In genomic region chr17:21252875-21253645, GRCh38 we compare ENCODE assay signal across 8 cellular contexts. TPM values are rescaled to one million over a fixed set of nuclear protein-coding genes. Genes with fewer than 3 reads are reported as not detected.
A peak's percentile ranks its signal among the peaks of the same experiment; 100 is the strongest.
DNase-seq lines count a peak whose midpoint lies in the region; ATAC-seq and TF ChIP-seq lines count a peak whose summit lies in the region.

A gene with protein sequence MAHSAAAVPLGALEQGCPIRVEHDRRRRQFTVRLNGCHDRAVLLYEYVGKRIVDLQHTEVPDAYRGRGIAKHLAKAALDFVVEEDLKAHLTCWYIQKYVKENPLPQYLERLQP (minus strand): TSS chr17:21253410. CDS start chr17:21253264, 146 bp downstream.

- no peaks in the 10 kb centered on the region for H3K9me2 ChIP-seq in PC-9 (ENCODE audit: insufficient read depth)

- H3K9me3 ChIP-seq in PC-9 (ENCODE audit: insufficient read depth, low read depth) (no peaks in the 10 kb centered on the region), esophagus muscularis mucosa (no peaks in the 10 kb centered on the region), muscle layer of duodenum (ENCODE audit: control insufficient read depth in 1 of 2, low read length in 2 of 2) (no peaks in the 10 kb centered on the region)

- no peaks in the 10 kb centered on the region for H3K9me3 Mint-ChIP-seq in activated T-cell treated with anti-CD3 and anti-CD28 coated beads, Interleukin-2, amount 50 U/mL, for 24 hours

- H3K36me3 Mint-ChIP-seq in activated T-cell treated with anti-CD3 and anti-CD28 coated beads, Interleukin-2, amount 50 U/mL, for 24 hours (ENCODE audit: low read depth), result no peaks in the 10 kb centered on the region

- DNase-seq in BJ (ENCODE audit: low read depth), result peak; percentile 22
- DNase-seq in PC-9, result peak; percentile 58 to 66
- peak; percentile 80 for DNase-seq in activated T-cell treated with anti-CD3 and anti-CD28 coated beads, Interleukin-2, amount 50 U/mL, for 24 hours
- peak; percentile 98 for DNase-seq in esophagus muscularis mucosa (ENCODE audit: extremely low spot score)
- peak; percentile 53 to 61 for DNase-seq in stimulated activated CD8-positive, alpha-beta memory T cell treated with anti-CD3 and anti-CD28 coated beads, Interleukin-7, amount 100 ng/mL, for 1 hour (ENCODE audit: low read depth in 2 of 2)

- H3K36me3 ChIP-seq in BJ (ENCODE audit: control insufficient read depth, insufficient read depth, low read length), result peaks cover 2% of the 10 kb centered on the region; the same call in 1 of the 2 replicates
- no peaks in the 10 kb centered on the region for H3K36me3 ChIP-seq in PC-9 (ENCODE audit: low read depth)
- no peaks in the 10 kb centered on the region for H3K36me3 ChIP-seq in esophagus muscularis mucosa
- H3K36me3 ChIP-seq in muscle layer of duodenum (ENCODE audit: control insufficient read depth in 1 of 2, insufficient read depth in 2 of 2, low read length in 2 of 2), result no peaks in the 10 kb centered on the region

- no peaks in the 10 kb centered on the region for H3K27me3 Mint-ChIP-seq in activated T-cell treated with anti-CD3 and anti-CD28 coated beads, Interleukin-2, amount 50 U/mL, for 24 hours

- H3K4me1 ChIP-seq in PC-9 (replicated peaks; ENCODE audit: insufficient read depth) (peaks cover 20% of the 10 kb centered on the region), esophagus muscularis mucosa (peaks cover 41 to 51% (median 44%) of the 10 kb centered on the region in 4 donors), muscle layer of duodenum (ENCODE audit: control insufficient read depth in 1 of 2, insufficient read depth in 2 of 2, low read length in 2 of 2) (peaks cover 5 to 19% of the 10 kb centered on the region in 2 donors)

- CTCF ChIA-PET in BJ (lab: Yijun Ruan, JAX), result interaction anchor here (0.7 to 2.0 kb wide), 3 partner anchors 26 to 124 kb away, joined by 3 to 8 read pairs (median 4); no protein-coding TSS in a partner anchor
- CTCF ChIA-PET in PC-9 (lab: Charles Lee), result interaction anchor here (0.6 to 0.7 kb wide), 3 partner anchors 24 to 344 kb away, joined by 3 to 14 read pairs (median 9); no protein-coding TSS in a partner anchor

- no peaks in the 10 kb centered on the region for H4K20me1 ChIP-seq in PC-9 (ENCODE audit: insufficient read depth)

- peak within 1 kb of the TSS; percentile 73 for H2AFZ ChIP-seq in PC-9

- H3K4me1 Mint-ChIP-seq in activated T-cell treated with anti-CD3 and anti-CD28 coated beads, Interleukin-2, amount 50 U/mL, for 24 hours (ENCODE audit: low read depth), result peaks cover 20% of the 10 kb centered on the region

- TF ChIP-seq POLR2A in esophagus muscularis mucosa (IDR thresholded peaks at IDR 0.05; ENCODE audit: low read depth), result no peak

- intact Hi-C loops in PC-9 (cut with micrococcal nuclease; ENCODE audit: unreplicated experiment) (loop anchor here (5.0 kb wide), 1 partner anchor 34 kb away; no protein-coding TSS in a partner anchor), esophagus muscularis mucosa (cut with DNase I) (loop anchor here (2.0 to 10.0 kb wide), 4 partner anchors 26 to 218 kb away; partner anchors contain the start of gene DHRS7B)

- H3K27ac ChIP-seq in PC-9 (no peak within 1 kb of the TSS), esophagus muscularis mucosa (replicated peaks in 1 of 4) (peak within 1 kb of the TSS; percentile 64 to 79 (median 77)), muscle layer of duodenum (ENCODE audit: low read length) (no peak within 1 kb of the TSS)

- POLR2A ChIA-PET in BJ (lab: Charles Lee), result interaction anchor here (0.6 kb wide), 2 partner anchors 33 to 43 kb away, joined by 4 read pairs; no protein-coding TSS in a partner anchor
- POLR2A ChIA-PET in PC-9 (lab: Charles Lee; ENCODE audit: unreplicated experiment), result no interaction called here

- no peak for TF ChIP-seq EP300 in esophagus muscularis mucosa (IDR thresholded peaks at IDR 0.05)

- H3K4me3 ChIP-seq in BJ (ENCODE audit: low read depth, low read length) (peak within 1 kb of the TSS; percentile 76), PC-9 (peak within 1 kb of the TSS; percentile 78), esophagus muscularis mucosa (peak within 1 kb of the TSS; percentile 63 to 90 (median 75)), muscle layer of duodenum (ENCODE audit: low read depth in 1 of 2, low read length in 2 of 2) (peak within 1 kb of the TSS; percentile 74 to 81)

- no peaks in the 10 kb centered on the region for H3K79me2 ChIP-seq in PC-9 (ENCODE audit: low read depth)

- peak within 1 kb of the TSS; percentile 72 for H3K27ac Mint-ChIP-seq in activated T-cell treated with anti-CD3 and anti-CD28 coated beads, Interleukin-2, amount 50 U/mL, for 24 hours

- ATAC-seq in GM19351 (IDR thresholded peaks at IDR 0.05; ENCODE audit: unreplicated experiment), result peak; percentile 82
- ATAC-seq in HG03521 (IDR thresholded peaks at IDR 0.05; ENCODE audit: unreplicated experiment), result peak; percentile 56

- H3K4me2 ChIP-seq in PC-9, result peak within 1 kb of the TSS; percentile 87

- 0% methylated on average over 17 of the region's 113 CpGs for WGBS in esophagus muscularis mucosa

- H3K4me3 Mint-ChIP-seq in activated T-cell treated with anti-CD3 and anti-CD28 coated beads, Interleukin-2, amount 50 U/mL, for 24 hours, result peak within 1 kb of the TSS; percentile 82

- H3K27me3 ChIP-seq in BJ (ENCODE audit: control insufficient read depth, insufficient read depth, low read length) (no peaks in the 10 kb centered on the region), PC-9 (ENCODE audit: insufficient read depth, low read depth) (0 out of 2 replicates have a peak, but pooled peaks cover 4% of the 10 kb centered on the region), esophagus muscularis mucosa (no peaks in the 10 kb centered on the region), muscle layer of duodenum (ENCODE audit: low read depth, low read length) (no peaks in the 10 kb centered on the region)

- TF ChIP-seq CTCF in BJ (IDR thresholded peaks at IDR 0.05; ENCODE audit: insufficient read depth, low read depth, low read length) (no peak), PC-9 (conservative IDR thresholded peaks at IDR 0.05) (no peak), esophagus muscularis mucosa (IDR thresholded peaks at IDR 0.05) (peak in 1 of 3 experiments; percentile 8)

- H3F3A ChIP-seq in PC-9 (ENCODE audit: insufficient read depth, low read depth), result peaks cover 15% of the 10 kb centered on the region; the same call in 1 of the 2 replicates

- no TSS peak for BruUV-seq in PC-9 (replicated peaks; lab: Mats Ljungman, UMichigan)

RNA-seq across cellular contexts. Expression of the gene that starts here (rescaled TPM):
- polyA plus RNA-seq in BJ (2011; rRNA removed), result 7.9 and 13.3 TPM in 2 replicates
- polyA minus RNA-seq in BJ (2011; rRNA and poly(A)+ RNA removed), result 9.0 and 9.1 TPM in 2 replicates
- 5.3 and 5.4 TPM in 2 replicates for total RNA-seq in PC-9 (2021)
- 10 to 100 TPM; 12.3 to 26.2 (median 18.1) TPM for total RNA-seq in esophagus muscularis mucosa

Comparison
In these comparisons a context has a peak if more than half of its experiments do, and no peak if none do; other contexts are left out.
1. DNase-seq: peak in every context shown above with its lines; median percentile 98 in esophagus muscularis mucosa; 80 in activated T-cell treated with anti-CD3 and anti-CD28 coated beads, Interleukin-2, amount 50 U/mL, for 24 hours; 62 in PC-9; 57 in stimulated activated CD8-positive, alpha-beta memory T cell treated with anti-CD3 and anti-CD28 coated beads, Interleukin-7, amount 100 ng/mL, for 1 hour; 22 in BJ.
2. H3K27ac ChIP-seq: peak in esophagus muscularis mucosa (4 of 4); none in PC-9 (single experiment) and muscle layer of duodenum (single experiment).
3. Peak in every context shown above with its lines, with median percentiles within 50 percentile points of each other: H3K4me3 ChIP-seq.